1 cellular context compared by ENCODE assay signal in the genomic region with DNA sequence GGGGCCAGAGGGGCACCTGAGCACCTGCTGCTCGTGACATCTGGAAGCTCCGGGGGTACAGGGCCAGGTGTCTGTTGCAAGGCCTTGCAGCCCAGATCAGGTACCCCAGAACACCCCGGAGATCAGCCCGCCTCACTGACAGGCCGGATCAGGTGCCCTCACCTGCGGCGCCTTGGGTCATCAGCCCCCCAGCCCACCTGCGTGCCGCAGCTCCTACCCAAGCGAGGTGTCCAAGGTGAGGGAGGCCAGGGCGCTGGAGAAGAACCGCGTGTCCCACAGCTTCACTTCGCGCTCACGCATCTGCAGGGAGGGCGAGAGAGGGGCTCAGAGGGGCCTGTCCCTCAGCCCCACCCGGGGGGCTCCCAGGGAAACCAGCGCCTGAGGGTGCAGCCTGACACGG.
A peak's percentile ranks its signal among the peaks of the same experiment; 100 is the strongest.
TF ChIP-seq lines count a peak whose summit lies in the region.

No MANE protein-coding gene starts in this region.

TF ChIP-seq in K562, 482 proteins besides CTCF, POLR2A, EP300 and RAD21:
- TF ChIP-seq POLR2G (IDR thresholded peaks at IDR 0.05; ENCODE audit: low read depth, low read length) (peak; percentile 6; the same call in 1 of the 2 replicates), ARHGAP35 (IDR thresholded peaks at IDR 0.05; ENCODE audit: partially characterized antibody) (no peak)
